ENCODE assay signal across 19 cellular contexts in genomic region chr13:39394811-39395685, GRCh38.
DNase-seq lines count a peak whose midpoint lies in the region; ATAC-seq and TF ChIP-seq lines count a peak whose summit lies in the region.
"Had no signal": no experiment of that assay in that cellular context is flagged by ENCODE, and none has a peak within 500 bp of the region (broad histone marks: within the 10 kb centered on the region; RNA-seq: fewer than 3 reads in every experiment).

No MANE protein-coding gene starts in this region.

- TF ChIP-seq POLR2A in heart left ventricle (IDR thresholded peaks at IDR 0.05): no peak

- 26 to 34% (median 30%) methylated on average over 13 of the region's 13 CpGs for WGBS in heart left ventricle, 4 donors

- H3K4me2 ChIP-seq in neural cell (ENCODE audit: low read length): no peak overlapping the region
- H3K4me2 ChIP-seq: BLaER1, KMS-11 had no signal

- H3K27ac ChIP-seq in A673 (ENCODE audit: low read depth, low read length, poor library complexity, severe bottlenecking) (peak overlapping the region; percentile 13), heart left ventricle (peak overlapping the region in 11 of 12 donors; percentile 4 to 70 (median 41)), neural cell (ENCODE audit: low read length) (no peak overlapping the region)
- H3K27ac ChIP-seq: BLaER1, KMS-11, RWPE1 had no signal

- no peak for TF ChIP-seq RAD21 in neural cell (conservative IDR thresholded peaks at IDR 0.05)

- intact Hi-C loops in A673 (cut with micrococcal nuclease; ENCODE audit: unreplicated experiment): no loop called here
- intact Hi-C loops in heart left ventricle (cut with DNase I): loop anchor here in 1 of 10 donors (5.0 kb wide), 1 partner anchor 207 kb away; the partner anchor contains the start of gene LHFPL6
- intact Hi-C loops in mucosa of descending colon (cut with DNase I, micrococcal nuclease): no loop called here

- no peaks in the 10 kb centered on the region for H3K4me1 Mint-ChIP-seq in activated CD8-positive, alpha-beta T cell treated with anti-CD3 and anti-CD28 coated beads, Interleukin-2, amount 10 ng/mL, durations not matched to agents 7 days and 5 days (ENCODE audit: low read depth)
- H3K4me1 Mint-ChIP-seq: activated CD4-positive, alpha-beta T cell treated with anti-CD3 and anti-CD28 coated beads for 36 hours; activated naive CD8-positive, alpha-beta T cell treated with anti-CD3 and anti-CD28 coated beads, Interleukin-2, amount 10 ng/mL, durations not matched to agents 7 days and 5 days had no signal

- no peak overlapping the region for H2AFZ ChIP-seq in neural cell (ENCODE audit: low read depth, low read length)

- ATAC-seq in heart left ventricle (peak; percentile 29 to 58 (median 48)), mucosa of descending colon (no peak)
- no peak for ATAC-seq in activated CD8-positive, alpha-beta T cell treated with anti-CD3 and anti-CD28 coated beads, Interleukin-2, amount 10 ng/mL, durations not matched to agents 7 days and 5 days
- ATAC-seq: activated CD4-positive, alpha-beta T cell treated with anti-CD3 and anti-CD28 coated beads for 36 hours; left lobe of liver had no signal

- H3K4me3 Mint-ChIP-seq in activated CD8-positive, alpha-beta T cell treated with anti-CD3 and anti-CD28 coated beads, Interleukin-2, amount 10 ng/mL, durations not matched to agents 7 days and 5 days: no peak overlapping the region
- H3K4me3 Mint-ChIP-seq: activated CD4-positive, alpha-beta T cell treated with anti-CD3 and anti-CD28 coated beads for 36 hours; activated naive CD8-positive, alpha-beta T cell treated with anti-CD3 and anti-CD28 coated beads, Interleukin-2, amount 10 ng/mL, durations not matched to agents 7 days and 5 days; activated T-helper 1 cell treated with anti-CD3 and anti-CD28 coated beads, Interleukin-12 subunit alpha, Interleukin-12 subunit beta, Interleukin-2, Interleukin-4 antibody, amounts not matched to agents 30 ng/mL and 10 ng/mL and 1 ng/mL, durations not matched to agents 14 hours and 24 hours and 36 hours had no signal

- no peaks in the 10 kb centered on the region for H3K27me3 Mint-ChIP-seq in activated CD8-positive, alpha-beta T cell treated with anti-CD3 and anti-CD28 coated beads, Interleukin-2, amount 10 ng/mL, durations not matched to agents 7 days and 5 days (ENCODE audit: low read depth)

- H4K20me1 ChIP-seq in neural cell (ENCODE audit: insufficient read depth): no peaks in the 10 kb centered on the region
- H4K20me1 ChIP-seq: BLaER1 had no signal

- no peak overlapping the region for H3K27ac Mint-ChIP-seq in activated CD8-positive, alpha-beta T cell treated with anti-CD3 and anti-CD28 coated beads, Interleukin-2, amount 10 ng/mL, durations not matched to agents 7 days and 5 days
- H3K27ac Mint-ChIP-seq: activated CD4-positive, alpha-beta T cell treated with anti-CD3 and anti-CD28 coated beads for 36 hours; activated naive CD8-positive, alpha-beta T cell treated with anti-CD3 and anti-CD28 coated beads, Interleukin-2, amount 10 ng/mL, durations not matched to agents 7 days and 5 days; activated T-helper 1 cell treated with anti-CD3 and anti-CD28 coated beads, Interleukin-12 subunit alpha, Interleukin-12 subunit beta, Interleukin-2, Interleukin-4 antibody, amounts not matched to agents 30 ng/mL and 10 ng/mL and 1 ng/mL, durations not matched to agents 14 hours and 24 hours and 36 hours had no signal

- TF ChIP-seq CTCF in A673 (conservative IDR thresholded peaks at IDR 0.05; ENCODE audit: low read depth, low read length) (no peak), heart left ventricle (IDR thresholded peaks at IDR 0.05) (no peak), neural cell (IDR thresholded peaks at IDR 0.05; ENCODE audit: poor library complexity, severe bottlenecking) (no peak), mucosa of descending colon (IDR thresholded peaks at IDR 0.05) (no peak)

- DNase-seq in A673 (ENCODE audit: low spot score) (no peak), amniotic epithelial cell (ENCODE audit: low read depth) (peak; percentile 72), heart left ventricle (peak in 1 of 5 donors; percentile 39), EL (no peak), mucosa of descending colon (no peak), T-helper 2 cell (no peak)
- no peak for DNase-seq in activated CD8-positive, alpha-beta T cell treated with anti-CD3 and anti-CD28 coated beads, Interleukin-2, amount 10 ng/mL, durations not matched to agents 7 days and 5 days
- DNase-seq: activated CD4-positive, alpha-beta T cell treated with anti-CD3 and anti-CD28 coated beads for 36 hours; activated naive CD8-positive, alpha-beta T cell treated with anti-CD3 and anti-CD28 coated beads, Interleukin-2, amount 10 ng/mL, durations not matched to agents 7 days and 5 days; Caco-2; H7; NCI-H187 treated with DMSO at 0.1 percent for 48 hours; NCI-H446 treated with DMSO at 0.1 percent for 48 hours had no signal

- CTCF ChIA-PET in A673 (lab: Charles Lee): no interaction called here
- CTCF ChIA-PET in activated CD8-positive, alpha-beta T cell treated with anti-CD3 and anti-CD28 coated beads, Interleukin-2, amount 10 ng/mL, durations not matched to agents 7 days and 5 days (lab: Charles Lee): no interaction called here

- H3F3A ChIP-seq in neural cell (ENCODE audit: insufficient read depth, low read length, poor library complexity, severe bottlenecking): no peaks in the 10 kb centered on the region

- no peaks in the 10 kb centered on the region for H3K36me3 Mint-ChIP-seq in activated CD8-positive, alpha-beta T cell treated with anti-CD3 and anti-CD28 coated beads, Interleukin-2, amount 10 ng/mL, durations not matched to agents 7 days and 5 days (ENCODE audit: low read depth)
- H3K36me3 Mint-ChIP-seq: activated naive CD8-positive, alpha-beta T cell treated with anti-CD3 and anti-CD28 coated beads, Interleukin-2, amount 10 ng/mL, durations not matched to agents 7 days and 5 days had no signal

- peak; percentile 14 for TF ChIP-seq EP300 in neural cell (conservative IDR thresholded peaks at IDR 0.05; ENCODE audit: poor library complexity, severe bottlenecking)

- H3K9ac ChIP-seq in neural cell (ENCODE audit: low read length): no peak overlapping the region
- H3K9ac ChIP-seq: BLaER1, KMS-11 had no signal

- POLR2A ChIA-PET in A673 (lab: Charles Lee; ENCODE audit: low non-redundant PET): no interaction called here
- POLR2A ChIA-PET in activated CD8-positive, alpha-beta T cell treated with anti-CD3 and anti-CD28 coated beads, Interleukin-2, amount 10 ng/mL, durations not matched to agents 7 days and 5 days (lab: Charles Lee): no interaction called here

- H3K9me2 ChIP-seq in neural cell (ENCODE audit: insufficient read depth, low read length): no peaks in the 10 kb centered on the region

- H3K4me1 ChIP-seq in A673 (ENCODE audit: insufficient read depth, low read length, poor library complexity, severe bottlenecking): peaks cover 26% of the 10 kb centered on the region
- H3K4me1 ChIP-seq in heart left ventricle: peaks cover 0 to 72% (median 33%) of the 10 kb centered on the region in 12 donors
- no peaks in the 10 kb centered on the region for H3K4me1 ChIP-seq in mucosa of descending colon (ENCODE audit: low read depth)
- H3K4me1 ChIP-seq: Caco-2 had no signal

- H3K4me3 ChIP-seq in A673 (ENCODE audit: low read depth, low read length, poor library complexity, severe bottlenecking) (no peak overlapping the region), heart left ventricle (peak overlapping the region in 2 of 12 donors; percentile 0 to 12), neural cell (ENCODE audit: low read length) (peak overlapping the region; percentile 9), mucosa of descending colon (no peak overlapping the region)
- H3K4me3 ChIP-seq: BLaER1 had no signal

- H3K79me2 ChIP-seq in neural cell (replicated peaks; ENCODE audit: insufficient read depth, low read length): no peaks in the 10 kb centered on the region

- BruUV-seq in A673 (replicated peaks; lab: Mats Ljungman, UMichigan): no TSS peak

- no peaks in the 10 kb centered on the region for H3K27me3 ChIP-seq in A673 (replicated peaks; ENCODE audit: insufficient read depth, low read depth, low read length, poor library complexity)
- no peaks in the 10 kb centered on the region for H3K27me3 ChIP-seq in heart left ventricle
- no peaks in the 10 kb centered on the region for H3K27me3 ChIP-seq in neural cell (ENCODE audit: insufficient read depth, low read depth, low read length)
- H3K27me3 ChIP-seq: BLaER1 had no signal

- no peaks in the 10 kb centered on the region for H3K36me3 ChIP-seq in A673 (ENCODE audit: insufficient read depth, low read length, poor library complexity, severe bottlenecking)
- H3K36me3 ChIP-seq in heart left ventricle: no peaks in the 10 kb centered on the region
- no peaks in the 10 kb centered on the region for H3K36me3 ChIP-seq in neural cell (ENCODE audit: insufficient read depth, low read length)
- H3K36me3 ChIP-seq in mucosa of descending colon (ENCODE audit: low read depth): no peaks in the 10 kb centered on the region
- H3K36me3 ChIP-seq: BLaER1 had no signal

- no peaks in the 10 kb centered on the region for H3K9me3 Mint-ChIP-seq in activated CD8-positive, alpha-beta T cell treated with anti-CD3 and anti-CD28 coated beads, Interleukin-2, amount 10 ng/mL, durations not matched to agents 7 days and 5 days (ENCODE audit: insufficient read depth)
- H3K9me3 Mint-ChIP-seq: activated naive CD8-positive, alpha-beta T cell treated with anti-CD3 and anti-CD28 coated beads, Interleukin-2, amount 10 ng/mL, durations not matched to agents 7 days and 5 days; activated T-helper 1 cell treated with anti-CD3 and anti-CD28 coated beads, Interleukin-12 subunit alpha, Interleukin-12 subunit beta, Interleukin-2, Interleukin-4 antibody, amounts not matched to agents 30 ng/mL and 10 ng/mL and 1 ng/mL, durations not matched to agents 14 hours and 24 hours and 36 hours had no signal

- H3K9me3 ChIP-seq in A673 (ENCODE audit: low read depth, low read length, poor library complexity, severe bottlenecking): no peaks in the 10 kb centered on the region
- H3K9me3 ChIP-seq in heart left ventricle: no peaks in the 10 kb centered on the region
- no peaks in the 10 kb centered on the region for H3K9me3 ChIP-seq in neural cell (ENCODE audit: low read length)
- H3K9me3 ChIP-seq in mucosa of descending colon: no peaks in the 10 kb centered on the region
- H3K9me3 ChIP-seq: BLaER1, Caco-2 had no signal

TF ChIP-seq in neural cell, 6 proteins besides CTCF, POLR2A, EP300 and RAD21 (continues in another document):
- peak; percentile 50 for TF ChIP-seq POLR2AphosphoS5 (IDR thresholded peaks at IDR 0.05)

Comparison
In these comparisons a context has a peak if more than half of its experiments do, and no peak if none do; other contexts are left out.
1. ATAC-seq: peak in heart left ventricle (4 of 4); none in mucosa of descending colon (single experiment) and activated CD8-positive, alpha-beta T cell treated with anti-CD3 and anti-CD28 coated beads, Interleukin-2, amount 10 ng/mL, durations not matched to agents 7 days and 5 days (single experiment).